ENCODE assay signal across 12 cellular contexts in the genomic region with DNA sequence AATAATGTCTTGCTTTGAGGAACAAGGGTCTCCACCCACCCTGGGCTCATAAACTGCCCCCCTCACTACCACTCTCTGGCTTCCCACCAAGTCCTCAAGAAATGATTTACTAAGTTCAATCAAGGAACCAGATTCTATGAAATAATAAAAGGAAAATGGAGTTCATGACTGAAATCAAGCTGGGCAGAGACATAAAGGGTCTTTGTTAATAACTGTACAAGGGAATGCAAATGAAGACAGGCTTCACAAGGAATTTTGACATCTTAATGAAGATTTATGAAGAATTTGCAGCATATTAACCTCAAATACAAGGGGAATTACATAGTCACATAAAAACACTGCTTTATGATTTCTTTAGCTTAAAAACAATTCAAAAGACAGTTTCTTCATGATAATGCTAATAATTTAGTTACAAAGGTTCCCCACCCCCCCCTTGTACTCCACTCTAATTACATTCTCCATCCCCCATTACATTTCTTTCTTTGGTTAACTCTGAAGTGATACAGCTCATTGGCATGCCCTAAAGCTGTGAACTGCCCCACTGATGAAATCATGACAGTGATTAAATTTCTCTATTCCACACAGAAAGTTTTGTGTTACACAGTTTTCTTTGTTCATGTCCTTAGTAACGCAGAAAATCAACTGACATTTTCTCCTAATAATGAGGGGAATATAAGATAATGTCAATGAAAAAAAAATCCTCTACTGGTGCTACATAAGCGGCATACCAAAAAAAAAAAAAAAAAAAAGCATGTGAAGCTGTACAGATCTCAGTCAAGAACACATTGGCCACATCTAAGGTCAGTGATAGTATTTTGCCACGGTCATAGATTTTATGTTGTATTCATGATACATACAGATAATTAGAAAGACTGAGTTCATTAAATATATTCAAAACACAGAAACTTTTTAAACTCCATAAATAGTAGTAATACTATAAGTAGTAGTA. TPM values are rescaled to one million over a fixed set of nuclear protein-coding genes. Genes with fewer than 3 reads are reported as not detected.
A peak's percentile ranks its signal among the peaks of the same experiment; 100 is the strongest.
DNase-seq lines count a peak whose midpoint lies in the region; ATAC-seq, FAIRE-seq and TF ChIP-seq lines count a peak whose summit lies in the region.
"Had no signal": no experiment of that assay in that cellular context is flagged by ENCODE, and none has a peak within 500 bp of the region (broad histone marks: within the 10 kb centered on the region; RNA-seq: fewer than 3 reads in every experiment).

No MANE protein-coding gene starts in this region.

- H3K9me3 Mint-ChIP-seq in astrocyte (ENCODE audit: unreplicated experiment): no peaks in the 10 kb centered on the region
- H3K9me3 Mint-ChIP-seq in activated naive CD4-positive, alpha-beta T cell treated with anti-CD3 and anti-CD28 coated beads, Interleukin-2, amount 50 U/mL, for 72 hours: no peaks in the 10 kb centered on the region

- H3K4me2 ChIP-seq in astrocyte (ENCODE audit: low read length): peak overlapping the region; percentile 65

- no peak overlapping the region for H2AFZ ChIP-seq in astrocyte (ENCODE audit: low read depth, low read length)

- peak overlapping the region; percentile 59 for H3K9ac ChIP-seq in astrocyte (ENCODE audit: low read length)

- H3K27ac Mint-ChIP-seq in astrocyte (ENCODE audit: unreplicated experiment): peak overlapping the region; percentile 99
- H3K27ac Mint-ChIP-seq in activated naive CD4-positive, alpha-beta T cell treated with anti-CD3 and anti-CD28 coated beads, Interleukin-2, amount 50 U/mL, for 72 hours: no peak overlapping the region

- peaks cover 56% of the 10 kb centered on the region for H3K4me1 ChIP-seq in astrocyte (ENCODE audit: insufficient read depth, low read length)
- H3K4me1 ChIP-seq in esophagus muscularis mucosa: peaks cover 20 to 88% (median 76%) of the 10 kb centered on the region in 4 donors

- DNase-seq in A172 (ENCODE audit: low spot score) (peak; percentile 65), HEK293T (ENCODE audit: extremely low spot score) (no peak), astrocyte (ENCODE audit: low read depth) (peak; percentile 87), kidney glomerular epithelial cell (lab: John Stamatoyannopoulos, UW) (peak; percentile 89), esophagus muscularis mucosa (ENCODE audit: extremely low spot score) (no peak), NCI-H2171 (lab: John Stamatoyannopoulos, UW) (no peak)
- DNase-seq in activated naive CD4-positive, alpha-beta T cell treated with anti-CD3 and anti-CD28 coated beads, Interleukin-2, amount 50 U/mL, for 72 hours (ENCODE audit: low spot score in 2 of 2): no peak
- DNase-seq: activated gamma-delta T cell treated with Interleukin-2 at 50 U/mL for 16 hours, NCI-H2081, small intestine had no signal

- CTCF ChIA-PET in HEK293T (lab: Yijun Ruan, JAX): interaction anchor here (0.6 kb wide), 1 partner anchor 40 kb away, joined by 3 read pairs; no protein-coding TSS in a partner anchor

- H3K27me3 Mint-ChIP-seq in astrocyte (ENCODE audit: low read depth, unreplicated experiment): no peaks in the 10 kb centered on the region

- no peak for TF ChIP-seq CTCF in astrocyte (IDR thresholded peaks at IDR 0.05; ENCODE audit: insufficient read depth, low read depth, low read length)
- TF ChIP-seq CTCF in esophagus muscularis mucosa (IDR thresholded peaks at IDR 0.05): no peak

- peak overlapping the region; percentile 28 for H3K4me3 Mint-ChIP-seq in astrocyte (ENCODE audit: unreplicated experiment)

- H3K4me1 Mint-ChIP-seq in astrocyte (ENCODE audit: low read depth, unreplicated experiment): peaks cover 62% of the 10 kb centered on the region

- peak overlapping the region; percentile 82 for H3K27ac ChIP-seq in astrocyte (ENCODE audit: low read depth, low read length)
- peak overlapping the region in 2 of 4 donors; percentile 10 to 15 for H3K27ac ChIP-seq in esophagus muscularis mucosa (replicated peaks in 1 of 4)

- WGBS in esophagus muscularis mucosa: 60% methylated on average over 3 of the region's 3 CpGs

- ATAC-seq in GM18502 (IDR thresholded peaks at IDR 0.05; ENCODE audit: poor library complexity, unreplicated experiment): no peak
- no peak for ATAC-seq in activated naive CD4-positive, alpha-beta T cell treated with anti-CD3 and anti-CD28 coated beads, Interleukin-2, amount 50 U/mL, for 72 hours

- no peaks in the 10 kb centered on the region for H3K36me3 ChIP-seq in astrocyte (ENCODE audit: insufficient read depth, low read length)
- H3K36me3 ChIP-seq in esophagus muscularis mucosa: peaks cover 0 to 5% (median 0%) of the 10 kb centered on the region in 4 donors

- POLR2A ChIA-PET in HEK293T (lab: Yijun Ruan, JAX): no interaction called here

- FAIRE-seq in astrocyte (lab: Jason Lieb, UNC): no peak
- FAIRE-seq: endometrium, small intestine had no signal

- TF ChIP-seq POLR2A in esophagus muscularis mucosa (IDR thresholded peaks at IDR 0.05; ENCODE audit: low read depth): no peak

- intact Hi-C loops in esophagus muscularis mucosa (cut with DNase I): no loop called here

- TF ChIP-seq EP300 in esophagus muscularis mucosa (IDR thresholded peaks at IDR 0.05): no peak

- H3K79me2 ChIP-seq in astrocyte (ENCODE audit: insufficient read depth, low read length): peaks cover 90% of the 10 kb centered on the region

- no peak overlapping the region for H3K4me3 ChIP-seq in astrocyte (ENCODE audit: insufficient read depth, low read depth, low read length)
- H3K4me3 ChIP-seq in esophagus muscularis mucosa: no peak overlapping the region

- H3K27me3 ChIP-seq in astrocyte (ENCODE audit: insufficient read depth, low read length) (no peaks in the 10 kb centered on the region), esophagus muscularis mucosa (no peaks in the 10 kb centered on the region)

- peaks cover 6% of the 10 kb centered on the region for H4K20me1 ChIP-seq in astrocyte (ENCODE audit: insufficient read depth, low read length)

- H3K36me3 Mint-ChIP-seq in astrocyte (ENCODE audit: low read depth, unreplicated experiment): no peaks in the 10 kb centered on the region
- H3K36me3 Mint-ChIP-seq in activated naive CD4-positive, alpha-beta T cell treated with anti-CD3 and anti-CD28 coated beads, Interleukin-2, amount 50 U/mL, for 72 hours: no peaks in the 10 kb centered on the region

- H3K9me3 ChIP-seq in astrocyte (ENCODE audit: insufficient read depth, low read depth, low read length): no peaks in the 10 kb centered on the region
- H3K9me3 ChIP-seq in esophagus muscularis mucosa: no peaks in the 10 kb centered on the region

TF ChIP-seq in HEK293T, 16 proteins besides CTCF, POLR2A, EP300 and RAD21:
- TF ChIP-seq HDGF (IDR thresholded peaks at IDR 0.05; ENCODE audit: borderline replicate concordance) (no peak), L3MBTL2 (conservative IDR thresholded peaks at IDR 0.05) (no peak), SUZ12 (IDR thresholded peaks at IDR 0.05) (no peak), ZNF384 (IDR thresholded peaks at IDR 0.05) (peak; percentile 57; the same call in 1 of the 2 replicates)
- TF ChIP-seq, protein P1, sequence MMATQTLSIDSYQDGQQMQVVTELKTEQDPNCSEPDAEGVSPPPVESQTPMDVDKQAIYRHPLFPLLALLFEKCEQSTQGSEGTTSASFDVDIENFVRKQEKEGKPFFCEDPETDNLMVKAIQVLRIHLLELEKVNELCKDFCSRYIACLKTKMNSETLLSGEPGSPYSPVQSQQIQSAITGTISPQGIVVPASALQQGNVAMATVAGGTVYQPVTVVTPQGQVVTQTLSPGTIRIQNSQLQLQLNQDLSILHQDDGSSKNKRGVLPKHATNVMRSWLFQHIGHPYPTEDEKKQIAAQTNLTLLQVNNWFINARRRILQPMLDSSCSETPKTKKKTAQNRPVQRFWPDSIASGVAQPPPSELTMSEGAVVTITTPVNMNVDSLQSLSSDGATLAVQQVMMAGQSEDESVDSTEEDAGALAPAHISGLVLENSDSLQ (IDR thresholded peaks at IDR 0.05): peak; percentile 31; the same call in 1 of the 2 replicates

RNA-seq across cellular contexts. Expression of gene WWTR1, which starts 54.4 kb away (rescaled TPM):
- 84.9 and 103 TPM in 2 replicates for total RNA-seq in A172 (2014; rRNA removed; shearing (Covaris generic))
- total RNA-seq in astrocyte: 94.3 and 105 TPM in 2 replicates
- total RNA-seq in esophagus muscularis mucosa: 100 to 1,000 TPM; 346 to 535 (median 463) TPM
- 1 to 10 TPM in 1 of 2 donors, under 1 TPM in 1; 0.99 to 1.2 TPM for total RNA-seq in activated naive CD4-positive, alpha-beta T cell treated with anti-CD3 and anti-CD28 coated beads, Interleukin-2, amount 50 U/mL, for 72 hours

Comparison
In these comparisons a context has a peak if more than half of its experiments do, and no peak if none do; other contexts are left out.
1. DNase-seq: peak in A172 (single experiment), astrocyte (single experiment) and kidney glomerular epithelial cell (single experiment); none in HEK293T (single experiment), esophagus muscularis mucosa (single experiment), activated naive CD4-positive, alpha-beta T cell treated with anti-CD3 and anti-CD28 coated beads, Interleukin-2, amount 50 U/mL, for 72 hours (0 of 2) and NCI-H2171 (single experiment).
2. RNA of gene WWTR1, which starts 54.4 kb away (total RNA-seq): 346 to 535 TPM in esophagus muscularis mucosa, 94.3 to 105 TPM in astrocyte and 84.9 to 103 TPM in A172; 0.99 to 1.2 TPM in activated naive CD4-positive, alpha-beta T cell treated with anti-CD3 and anti-CD28 coated beads, Interleukin-2, amount 50 U/mL, for 72 hours; every median in the first group is over 10 times any median in the second.